In the genomic region with DNA sequence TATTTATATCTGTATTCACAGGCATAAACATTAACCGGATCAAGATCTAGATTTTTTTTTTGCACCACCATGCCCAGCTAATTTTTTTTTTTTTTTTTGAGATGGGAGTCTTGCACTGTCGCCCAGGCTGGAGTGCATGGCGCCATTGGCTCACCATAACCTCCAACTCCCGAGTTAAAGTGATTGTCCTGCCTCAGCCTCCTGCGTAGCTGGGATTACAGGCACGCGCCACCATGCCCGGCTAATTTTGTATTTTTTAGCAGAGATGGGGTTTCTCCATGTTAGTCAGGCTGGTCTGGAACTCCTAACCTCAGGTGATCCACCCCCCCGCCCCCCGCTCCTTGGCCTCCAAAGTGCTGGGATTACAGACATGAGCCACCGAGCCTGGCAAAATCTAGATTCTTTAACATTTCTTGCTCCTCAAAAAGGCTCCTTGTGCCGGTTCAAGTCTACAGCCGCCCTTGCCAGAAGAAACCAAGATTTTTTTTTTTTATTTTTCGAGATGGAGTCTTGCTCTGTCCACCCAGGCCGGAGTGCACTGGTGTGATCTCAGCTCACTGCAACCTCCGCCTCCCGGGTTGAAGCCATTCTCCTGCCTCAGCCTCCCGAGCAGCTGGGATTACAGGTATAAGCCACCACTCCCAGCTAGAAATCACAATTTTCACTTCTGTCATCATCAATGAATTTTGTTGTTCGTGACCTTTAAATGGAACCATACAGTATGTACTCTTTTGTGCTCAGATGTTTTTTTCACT, we compare ENCODE assay signal across 1 cellular context.
A peak's percentile ranks its signal among the peaks of the same experiment; 100 is the strongest.
TF ChIP-seq lines count a peak whose summit lies in the region.

No MANE protein-coding gene starts in this region.

TF ChIP-seq in GM12878, 131 proteins besides CTCF, POLR2A, EP300 and RAD21:
- TF ChIP-seq IRF3 (IDR thresholded peaks at IDR 0.05) (no peak), GATAD2B (conservative IDR thresholded peaks at IDR 0.05; ENCODE audit: low read depth) (no peak), STAT3 (IDR thresholded peaks at IDR 0.05; ENCODE audit: low read depth, low read length) (no peak), MLLT1 (IDR thresholded peaks at IDR 0.05) (peak; percentile 33; the same call in 1 of the 2 replicates), FOS (IDR thresholded peaks at IDR 0.05; ENCODE audit: borderline replicate concordance, extremely low read depth, insufficient read length) (no peak)
